Comparison of ENCODE assay signal across 16 cellular contexts in genomic region chr13:73429691-73430090, GRCh38.
DNase-seq lines count a peak whose midpoint lies in the region; ATAC-seq lines count a peak whose summit lies in the region.
"Had no signal": no experiment of that assay in that cellular context is flagged by ENCODE, and none has a peak within 500 bp of the region (broad histone marks: within the 10 kb centered on the region; RNA-seq: fewer than 3 reads in every experiment).

No MANE protein-coding gene starts in this region.

- H2AK5ac ChIP-seq in mesendoderm (ENCODE audit: low read length), result no peak overlapping the region

- no peak overlapping the region for H3K56ac ChIP-seq in mesendoderm (ENCODE audit: low read length)

- no peak overlapping the region for H2BK120ac ChIP-seq in mesendoderm (ENCODE audit: low read depth, low read length)

- H4K8ac ChIP-seq in mesendoderm (ENCODE audit: low read depth, low read length), result no peak overlapping the region

- H3K79me2 ChIP-seq in mesendoderm (ENCODE audit: control insufficient read depth, insufficient read depth, low read length), result no peaks in the 10 kb centered on the region

- no peak overlapping the region for H4K5ac ChIP-seq in mesendoderm (ENCODE audit: low read length)

- H3K79me1 ChIP-seq in mesendoderm (ENCODE audit: low read length), result no peaks in the 10 kb centered on the region

- no peaks in the 10 kb centered on the region for H3K36me3 ChIP-seq in mesendoderm (ENCODE audit: control insufficient read depth, insufficient read depth, low read length)
- H3K36me3 ChIP-seq: gastroesophageal sphincter, MG63 had no signal

- peak; percentile 7 for DNase-seq in AG08396 (ENCODE audit: low spot score)
- DNase-seq in LHCN-M2 (ENCODE audit: low read depth), result peak; percentile 48
- DNase-seq in dermis blood vessel endothelial cell, result peak; percentile 6
- DNase-seq in mesendoderm, result peak; percentile 50
- no peak for DNase-seq in SKM-1 (lab: John Stamatoyannopoulos, UW; ENCODE audit: unreplicated experiment)
- DNase-seq: activated naive CD8-positive, alpha-beta T cell treated with anti-CD3 and anti-CD28 coated beads for 36 hours; activated T-cell treated with anti-CD3 and anti-CD28 coated beads for 4 hours; dorsolateral prefrontal cortex; left cardiac atrium; MG63; SW 1271 had no signal

- H3K27me3 ChIP-seq in mesendoderm (ENCODE audit: insufficient read depth, low read length, poor library complexity), result no peaks in the 10 kb centered on the region
- H3K27me3 ChIP-seq: dorsolateral prefrontal cortex, gastroesophageal sphincter, MG63 had no signal

- H2BK15ac ChIP-seq in mesendoderm (replicated peaks; ENCODE audit: low read depth), result no peak overlapping the region

- WGBS in mesendoderm (ENCODE audit: extremely low coverage, insufficient coverage, low lambda C conversion rate), result no CpG with 5 or more reads among the region's 1 CpG

- no peak overlapping the region for H3K9ac ChIP-seq in mesendoderm (ENCODE audit: low read length)

- H3K4ac ChIP-seq in mesendoderm (ENCODE audit: low read depth, low read length), result no peak overlapping the region

- no peak overlapping the region for H3K4me3 ChIP-seq in mesendoderm (ENCODE audit: low read length)
- H3K4me3 ChIP-seq: dorsolateral prefrontal cortex, gastroesophageal sphincter, MG63 had no signal

- ATAC-seq in HG03432 (IDR thresholded peaks at IDR 0.05; ENCODE audit: unreplicated experiment), result no peak
- no peak for ATAC-seq in HG03025 (IDR thresholded peaks at IDR 0.05; ENCODE audit: low FRiP score, unreplicated experiment)
- no peak for ATAC-seq in GM18909 (IDR thresholded peaks at IDR 0.05; ENCODE audit: poor library complexity, unreplicated experiment)
- ATAC-seq: activated CD4-positive, CD25-positive, alpha-beta regulatory T cell treated with anti-CD3 and anti-CD28 coated beads, Interleukin-2, amount 50 U/mL, for 24 hours; gastroesophageal sphincter; left cardiac atrium had no signal

- no peak overlapping the region for H3K23ac ChIP-seq in mesendoderm (ENCODE audit: low read length)

- no peak overlapping the region for H2BK5ac ChIP-seq in mesendoderm (ENCODE audit: low read length)

- H3K4me2 ChIP-seq in mesendoderm (ENCODE audit: low read length), result no peak overlapping the region

- H3K18ac ChIP-seq in mesendoderm (ENCODE audit: low read length), result no peak overlapping the region

- no peak overlapping the region for H3K27ac ChIP-seq in mesendoderm (ENCODE audit: low read depth, low read length)
- H3K27ac ChIP-seq: dorsolateral prefrontal cortex, gastroesophageal sphincter had no signal

- H3K4me1 ChIP-seq in mesendoderm (ENCODE audit: control insufficient read depth, low read depth, low read length), result no peaks in the 10 kb centered on the region
